Comparison of ENCODE assay signal across 1 cellular context in genomic region chr20:33034115-33034514, GRCh38.
TF ChIP-seq lines count a peak whose summit lies in the region.

No MANE protein-coding gene starts in this region.

TF ChIP-seq in HepG2, 621 proteins besides CTCF, POLR2A, EP300 and RAD21:
- no peak for TF ChIP-seq E2F5 (CRISPR knock-in tag; conservative IDR thresholded peaks at IDR 0.05)
- TF ChIP-seq ZBTB34 (CRISPR knock-in tag; IDR thresholded peaks at IDR 0.05): no peak
- TF ChIP-seq ZKSCAN8 (CRISPR knock-in tag; IDR thresholded peaks at IDR 0.05; ENCODE audit: borderline replicate concordance): peak; percentile 73; the same call in 1 of the 2 replicates
- TF ChIP-seq ZFP36 (IDR thresholded peaks at IDR 0.05; ENCODE audit: borderline replicate concordance, low read depth, low read length, partially characterized antibody): no peak
- TF ChIP-seq PATZ1 (CRISPR knock-in tag; IDR thresholded peaks at IDR 0.05): no peak
- no peak for TF ChIP-seq RNF219 (CRISPR knock-in tag; IDR thresholded peaks at IDR 0.05)
- 0 out of 2 replicates have a peak, but pooled peaks have one; percentile 4 for TF ChIP-seq HNF4A (CRISPR knock-in tag; IDR thresholded peaks at IDR 0.05)
